In the genomic region with DNA sequence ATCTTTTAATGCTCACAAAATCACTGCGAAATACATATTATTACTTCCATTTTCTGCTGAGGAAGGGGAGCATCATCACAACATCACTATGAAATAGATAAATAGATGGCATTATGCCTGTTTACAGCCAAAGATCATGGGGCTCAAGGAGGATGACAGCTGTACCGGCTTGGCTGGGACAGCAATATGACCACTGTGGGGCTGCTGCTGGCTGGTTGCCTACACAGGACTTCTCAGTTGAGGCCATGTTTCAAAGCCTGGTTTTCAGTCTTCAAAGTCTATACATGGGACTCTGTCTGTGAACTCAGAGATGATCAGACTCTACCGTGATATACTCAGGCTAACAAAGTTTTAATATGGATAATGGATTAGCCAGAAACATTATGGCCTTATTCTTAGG, we compare ENCODE assay signal across 19 cellular contexts.
"Had no signal": no experiment of that assay in that cellular context is flagged by ENCODE, and none has a peak within 500 bp of the region (broad histone marks: within the 10 kb centered on the region; RNA-seq: fewer than 3 reads in every experiment).

No MANE protein-coding gene starts in this region.

- ATAC-seq: activated T-helper 17 cell treated with anti-CD3 and anti-CD28 coated beads, Interleukin-2, amount 50 U/mL, for 72 hours; body of pancreas; left colon had no signal

- H3K4me3 ChIP-seq: body of pancreas, lower lobe of right lung, ovary, right lobe of liver, thyroid gland had no signal

- H3K4me1 Mint-ChIP-seq: activated naive CD8-positive, alpha-beta T cell treated with anti-CD3 and anti-CD28 coated beads for 36 hours; activated T-helper 17 cell treated with anti-CD3 and anti-CD28 coated beads, Interleukin-2, amount 50 U/mL, for 72 hours had no signal

- H3K27me3 Mint-ChIP-seq: activated CD4-positive, alpha-beta memory T cell treated with anti-CD3 and anti-CD28 coated beads, Interleukin-2, amount 10 ng/mL, durations not matched to agents 7 days and 5 days; activated naive CD8-positive, alpha-beta T cell treated with anti-CD3 and anti-CD28 coated beads for 36 hours had no signal

- H3K36me3 ChIP-seq: lower lobe of right lung, ovary, right lobe of liver, thyroid gland had no signal

- DNase-seq: activated CD4-positive, alpha-beta memory T cell treated with anti-CD3 and anti-CD28 coated beads, Interleukin-2, amount 10 ng/mL, durations not matched to agents 7 days and 5 days; activated CD4-positive, alpha-beta T cell treated with anti-CD3 and anti-CD28 coated beads for 48 hours; activated CD4-positive, CD25-positive, alpha-beta regulatory T cell; activated naive CD4-positive, alpha-beta T cell; activated naive CD8-positive, alpha-beta T cell treated with anti-CD3 and anti-CD28 coated beads for 36 hours; activated T-cell treated with anti-CD3 and anti-CD28 coated beads, Interleukin-2, amount 50 U/mL, for 1 hour; body of pancreas; erythroblast; islet precursor cell; left colon; lower lobe of right lung; midbrain; ovary; right lobe of liver; stimulated activated CD8-positive, alpha-beta memory T cell treated with anti-CD3 and anti-CD28 coated beads, Interleukin-4, amount 100 ng/mL, for 48 hours; stimulated activated naive CD4-positive, alpha-beta T cell treated with Interleukin-2 at 50 U/mL for 16 hours had no signal

- H3K9me3 Mint-ChIP-seq: activated CD4-positive, alpha-beta memory T cell treated with anti-CD3 and anti-CD28 coated beads, Interleukin-2, amount 10 ng/mL, durations not matched to agents 7 days and 5 days; activated naive CD8-positive, alpha-beta T cell treated with anti-CD3 and anti-CD28 coated beads for 36 hours; activated T-helper 17 cell treated with anti-CD3 and anti-CD28 coated beads, Interleukin-2, amount 50 U/mL, for 72 hours; neural crest cell had no signal

- H3K9me3 ChIP-seq: body of pancreas, lower lobe of right lung, ovary, right lobe of liver, thyroid gland had no signal

- H3K27me3 ChIP-seq: body of pancreas, ovary, right lobe of liver, thyroid gland had no signal

- H3K27ac Mint-ChIP-seq: activated CD4-positive, alpha-beta memory T cell treated with anti-CD3 and anti-CD28 coated beads, Interleukin-2, amount 10 ng/mL, durations not matched to agents 7 days and 5 days; activated naive CD8-positive, alpha-beta T cell treated with anti-CD3 and anti-CD28 coated beads for 36 hours; activated T-helper 17 cell treated with anti-CD3 and anti-CD28 coated beads, Interleukin-2, amount 50 U/mL, for 72 hours had no signal

- H3K4me3 Mint-ChIP-seq: activated CD4-positive, alpha-beta memory T cell treated with anti-CD3 and anti-CD28 coated beads, Interleukin-2, amount 10 ng/mL, durations not matched to agents 7 days and 5 days; activated naive CD8-positive, alpha-beta T cell treated with anti-CD3 and anti-CD28 coated beads for 36 hours; activated T-helper 17 cell treated with anti-CD3 and anti-CD28 coated beads, Interleukin-2, amount 50 U/mL, for 72 hours; neural crest cell had no signal

- H3K27ac ChIP-seq: body of pancreas, lower lobe of right lung, ovary, right lobe of liver had no signal

- H3K36me3 Mint-ChIP-seq: activated naive CD8-positive, alpha-beta T cell treated with anti-CD3 and anti-CD28 coated beads for 36 hours had no signal
